In genomic region chr3:99872633-99873254, GRCh38 we compare ENCODE assay signal across 8 cellular contexts. TPM values are rescaled to one million over a fixed set of nuclear protein-coding genes. Genes with fewer than 3 reads are reported as not detected.
A peak's percentile ranks its signal among the peaks of the same experiment; 100 is the strongest.
DNase-seq lines count a peak whose midpoint lies in the region; ATAC-seq and TF ChIP-seq lines count a peak whose summit lies in the region.

No MANE protein-coding gene starts in this region.

- TF ChIP-seq CTCF in glutamatergic neuron (IDR thresholded peaks at IDR 0.05; ENCODE audit: partially characterized antibody, unreplicated experiment), result no peak

- no peaks in the 10 kb centered on the region for H3K36me3 Mint-ChIP-seq in glutamatergic neuron (ENCODE audit: unreplicated experiment)

- peaks cover 13% of the 10 kb centered on the region for H3K4me1 Mint-ChIP-seq in glutamatergic neuron (ENCODE audit: low read depth, unreplicated experiment)

- H3K27me3 Mint-ChIP-seq in glutamatergic neuron (ENCODE audit: unreplicated experiment), result no peaks in the 10 kb centered on the region

- H3K4me3 Mint-ChIP-seq in glutamatergic neuron (ENCODE audit: unreplicated experiment), result peak overlapping the region; percentile 14

- H3K27ac Mint-ChIP-seq in glutamatergic neuron (ENCODE audit: unreplicated experiment), result no peak overlapping the region

- ATAC-seq in GM19468 (IDR thresholded peaks at IDR 0.05; ENCODE audit: extremely low read depth, unreplicated experiment), result peak; percentile 19
- ATAC-seq in HG03565 (IDR thresholded peaks at IDR 0.05; ENCODE audit: unreplicated experiment), result peak; percentile 70

- DNase-seq in Daoy (ENCODE audit: low read depth) (peak; percentile 16), glutamatergic neuron (no peak), NCI-H2171 treated with DMSO at 0.1 percent for 48 hours (lab: John Stamatoyannopoulos, UW) (no peak), NCI-H1694 treated with DMSO at 0.1 percent for 48 hours (lab: John Stamatoyannopoulos, UW) (no peak), islet precursor cell (no peak), NCI-H82 (lab: John Stamatoyannopoulos, UW) (no peak)

- no peaks in the 10 kb centered on the region for H3K9me3 Mint-ChIP-seq in glutamatergic neuron (ENCODE audit: unreplicated experiment)

RNA-seq across cellular contexts. Expression of gene CMSS1, which starts 55.1 kb away (rescaled TPM):
- 64.3 and 73.8 TPM in 2 replicates for total RNA-seq in Daoy (2014; rRNA removed; shearing (Covaris generic))
- 37.8 TPM for total RNA-seq in glutamatergic neuron (ENCODE audit: unreplicated experiment)
